ENCODE assay signal across 10 cellular contexts in the genomic region with DNA sequence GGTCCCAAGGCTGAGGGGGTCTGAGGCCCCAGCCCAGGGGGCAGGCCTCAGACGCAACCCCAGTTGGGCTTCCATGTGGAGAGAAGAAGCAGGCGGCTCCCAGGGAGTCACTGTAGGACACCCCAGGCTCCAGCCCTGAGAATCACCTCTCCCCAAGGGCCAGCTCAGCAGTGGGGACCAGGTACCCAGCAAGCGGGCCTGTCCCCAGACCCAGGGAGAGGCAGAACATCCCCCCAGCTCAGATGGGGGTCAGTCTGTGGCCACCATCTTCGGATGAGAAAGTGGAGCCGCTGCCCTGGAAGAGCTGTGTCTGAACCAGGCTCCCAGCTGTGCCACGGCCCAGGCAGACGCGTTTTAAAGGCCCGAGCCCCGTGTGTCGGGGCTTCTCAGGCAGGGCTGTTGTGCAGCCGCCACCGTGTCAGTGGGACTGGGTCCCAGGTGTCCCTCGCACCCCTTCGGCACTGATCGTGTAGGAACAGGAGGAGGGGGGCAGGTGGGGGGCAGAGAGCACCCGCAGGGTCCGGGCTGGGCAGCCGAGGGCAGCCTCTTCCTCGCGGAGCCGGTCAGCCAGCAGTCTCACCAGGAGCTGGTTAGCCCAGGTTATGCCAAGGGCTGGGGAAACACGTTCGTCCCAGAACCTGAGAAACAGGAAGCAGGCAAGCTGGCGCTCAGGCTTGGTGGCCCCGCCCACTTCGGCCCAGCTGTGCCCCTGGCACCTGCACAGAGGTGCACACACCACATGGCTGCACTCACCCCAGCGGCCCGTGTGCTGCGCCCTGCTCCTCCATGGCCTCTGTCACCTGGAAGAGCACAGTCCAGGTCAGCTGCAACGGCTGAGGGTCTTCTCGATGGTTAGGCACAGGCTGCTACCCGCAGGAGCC. TPM values are rescaled to one million over a fixed set of nuclear protein-coding genes. Genes with fewer than 3 reads are reported as not detected.
DNase-seq lines count a peak whose midpoint lies in the region; ATAC-seq, FAIRE-seq and TF ChIP-seq lines count a peak whose summit lies in the region.
"Had no signal": no experiment of that assay in that cellular context is flagged by ENCODE, and none has a peak within 500 bp of the region (broad histone marks: within the 10 kb centered on the region; RNA-seq: fewer than 3 reads in every experiment).

No MANE protein-coding gene starts in this region.

- H3K27me3 Mint-ChIP-seq in naive thymus-derived CD4-positive, alpha-beta T cell: no peaks in the 10 kb centered on the region
- H3K27me3 Mint-ChIP-seq: activated naive CD4-positive, alpha-beta T cell treated with anti-CD3 and anti-CD28 coated beads, Interleukin-2, amount 50 U/mL, for 24 hours had no signal

- H3K9me1 ChIP-seq in K562 (ENCODE audit: control insufficient read depth, insufficient read depth, low read length): no peaks in the 10 kb centered on the region

- H3K9ac ChIP-seq in K562 (ENCODE audit: insufficient read depth in 1 of 2, low read depth in 2 of 2, low read length in 2 of 2) (peak overlapping the region in 1 of 2 experiments; percentile 45; a peak in 2 of 4 replicates), HepG2 (ENCODE audit: insufficient read depth, low read depth, low read length) (no peak overlapping the region)

- H3K79me2 ChIP-seq in K562 (ENCODE audit: control insufficient read depth, insufficient read depth, low read length) (no peaks in the 10 kb centered on the region), HepG2 (ENCODE audit: insufficient read depth, low read length) (no peaks in the 10 kb centered on the region)

- no peak overlapping the region for H3K4me2 ChIP-seq in K562 (ENCODE audit: insufficient read depth, low read length)
- H3K4me2 ChIP-seq in HepG2 (ENCODE audit: low read depth, low read length): no peak overlapping the region

- WGBS in K562 (ENCODE audit: insufficient coverage, low coverage, missing lambda C conversion rate): 93% methylated on average over 16 of the region's 33 CpGs
- 100% methylated on average over 1 of the region's 33 CpGs for WGBS in HepG2 (ENCODE audit: low lambda C conversion rate)
- 84% methylated on average over 33 of the region's 33 CpGs for WGBS in urinary bladder

- CTCF ChIA-PET in K562 (lab: Yijun Ruan, JAX; ENCODE audit: low intra/inter-chr PET ratio) (no interaction called here), HepG2 (lab: Yijun Ruan, JAX; ENCODE audit: low intra/inter-chr PET ratio, low total read pairs) (no interaction called here)
- CTCF ChIA-PET in naive thymus-derived CD4-positive, alpha-beta T cell (lab: Charles Lee): no interaction called here

- BruUV-seq in K562 (replicated peaks; lab: Mats Ljungman, UMichigan) (no TSS peak), HepG2 (replicated peaks; lab: Mats Ljungman, UMichigan) (no TSS peak)

- H3K4me3 ChIP-seq in K562 (no peak overlapping the region), HepG2 (replicated peaks in 1 of 3; ENCODE audit: insufficient read depth in 1 of 3, low read depth in 2 of 3, low read length in 3 of 3) (no peak overlapping the region), urinary bladder (ENCODE audit: low read depth, low read length) (no peak overlapping the region)
- no peak overlapping the region for H3K4me3 ChIP-seq in naive thymus-derived CD4-positive, alpha-beta T cell (ENCODE audit: low read length)

- in situ Hi-C loops in K562 (cut with MboI) (no loop called here), HepG2 (cut with HindIII; ENCODE audit: extremely low pct_ligation_motif_present, low pct_unique_long_range_greater_than_20kb) (no loop called here)

- TF ChIP-seq CTCF in K562 (IDR thresholded peaks at IDR 0.05 in 2 of 3, conservative IDR thresholded peaks at IDR 0.05 in 1 of 3; ENCODE audit: insufficient read depth in 2 of 3, low read depth in 1 of 3, low read length in 3 of 3) (no peak), HepG2 (CRISPR knock-in tag; IDR thresholded peaks at IDR 0.05) (no peak)

- peaks cover 0 to 25% (median 0%) of the 10 kb centered on the region in 5 donors for H3K36me3 Mint-ChIP-seq in naive thymus-derived CD4-positive, alpha-beta T cell
- H3K36me3 Mint-ChIP-seq: activated naive CD4-positive, alpha-beta T cell treated with anti-CD3 and anti-CD28 coated beads, Interleukin-2, amount 50 U/mL, for 24 hours had no signal

- H2AFZ ChIP-seq in K562 (ENCODE audit: low read depth, low read length): no peak overlapping the region
- no peak overlapping the region for H2AFZ ChIP-seq in HepG2 (ENCODE audit: low read length)

- H3K9me3 ChIP-seq in K562 (replicated peaks; ENCODE audit: control insufficient read depth, insufficient read depth, low read depth, low read length) (no peaks in the 10 kb centered on the region), HepG2 (ENCODE audit: low read length) (no peaks in the 10 kb centered on the region)
- no peaks in the 10 kb centered on the region for H3K9me3 ChIP-seq in naive thymus-derived CD4-positive, alpha-beta T cell (ENCODE audit: control insufficient read depth in 2 of 3, low read length in 3 of 3)

- peaks cover 0 to 11% (median 4%) of the 10 kb centered on the region in 7 donors for H3K4me1 Mint-ChIP-seq in naive thymus-derived CD4-positive, alpha-beta T cell

- H4K20me1 ChIP-seq in K562 (replicated peaks; ENCODE audit: control insufficient read depth, insufficient read depth, low read length) (no peaks in the 10 kb centered on the region; the same call in 1 of the 2 replicates), HepG2 (ENCODE audit: insufficient read depth, low read length) (no peaks in the 10 kb centered on the region)

- no peak for TF ChIP-seq EP300 in K562 (IDR thresholded peaks at IDR 0.05; ENCODE audit: low read length)
- no peak for TF ChIP-seq EP300 in HepG2 (IDR thresholded peaks at IDR 0.05; ENCODE audit: low read depth in 2 of 2, low read length in 2 of 2)
- no peak for TF ChIP-seq EP300 in HepG2 (CRISPR knock-in tag; IDR thresholded peaks at IDR 0.05; ENCODE audit: borderline replicate concordance)

- no peaks in the 10 kb centered on the region for H3K9me3 Mint-ChIP-seq in naive thymus-derived CD4-positive, alpha-beta T cell
- H3K9me3 Mint-ChIP-seq: activated naive CD4-positive, alpha-beta T cell treated with anti-CD3 and anti-CD28 coated beads, Interleukin-2, amount 50 U/mL, for 24 hours had no signal

- no peak for ATAC-seq in Right ventricle myocardium superior (ENCODE audit: poor library complexity)
- no peak for ATAC-seq in left ventricle myocardium superior
- peak; percentile 5; the same call in 1 of the 3 replicates for ATAC-seq in K562
- no peak for ATAC-seq in HepG2
- no peak for ATAC-seq in naive thymus-derived CD4-positive, alpha-beta T cell

- H3K27ac Mint-ChIP-seq in naive thymus-derived CD4-positive, alpha-beta T cell: peak overlapping the region in 1 of 9 donors; percentile 17
- H3K27ac Mint-ChIP-seq: activated naive CD4-positive, alpha-beta T cell treated with anti-CD3 and anti-CD28 coated beads, Interleukin-2, amount 50 U/mL, for 24 hours had no signal

- H3K36me3 ChIP-seq in K562 (ENCODE audit: control insufficient read depth, insufficient read depth, low read length): peaks cover 81% of the 10 kb centered on the region; the same call in 2 of the 3 replicates
- H3K36me3 ChIP-seq in HepG2 (replicated peaks in 1 of 2; ENCODE audit: control insufficient read depth in 1 of 2, insufficient read depth in 2 of 2, low read length in 2 of 2): peaks cover 14 to 44% of the 10 kb centered on the region in 2 experiments
- no peaks in the 10 kb centered on the region for H3K36me3 ChIP-seq in urinary bladder (ENCODE audit: insufficient read depth)
- H3K36me3 ChIP-seq in naive thymus-derived CD4-positive, alpha-beta T cell (ENCODE audit: control insufficient read depth in 2 of 3, insufficient read depth in 3 of 3, low read length in 3 of 3): peaks cover 0 to 73% (median 7%) of the 10 kb centered on the region in 3 experiments

- no peak overlapping the region for H3K27ac ChIP-seq in K562 (ENCODE audit: extremely low read depth, low read depth, low read length)
- H3K27ac ChIP-seq in HepG2 (ENCODE audit: extremely low read length, insufficient read depth, low read length): no peak overlapping the region
- H3K27ac ChIP-seq in urinary bladder (ENCODE audit: low read depth): peak overlapping the region; percentile 79
- no peak overlapping the region for H3K27ac ChIP-seq in naive thymus-derived CD4-positive, alpha-beta T cell (ENCODE audit: low read depth, low read length)

- POLR2A ChIA-PET in K562 (lab: Yijun Ruan, JAX): interaction anchor here (0.6 to 0.9 kb wide), 5 partner anchors 19 to 195 kb away, joined by 3 to 4 read pairs (median 3); no protein-coding TSS in a partner anchor
- POLR2A ChIA-PET in HepG2 (lab: Yijun Ruan, JAX): interaction anchor here (1.1 kb wide), 1 partner anchor 17 kb away, joined by 3 read pairs; the partner anchor contains the start of genes XRCC3 and ZFYVE21
- POLR2A ChIA-PET in naive thymus-derived CD4-positive, alpha-beta T cell (lab: Charles Lee): no interaction called here

- H3K4me1 ChIP-seq in K562 (replicated peaks in 1 of 2; ENCODE audit: control insufficient read depth in 2 of 2, insufficient read depth in 2 of 2, low read length in 2 of 2) (peaks cover 0 to 32% of the 10 kb centered on the region in 2 experiments; a peak in 2 of 5 replicates), HepG2 (ENCODE audit: insufficient read depth, low read length) (peaks cover 11% of the 10 kb centered on the region), urinary bladder (ENCODE audit: insufficient read depth) (no peaks in the 10 kb centered on the region)
- no peaks in the 10 kb centered on the region for H3K4me1 ChIP-seq in naive thymus-derived CD4-positive, alpha-beta T cell (ENCODE audit: control insufficient read depth in 2 of 2, insufficient read depth in 2 of 2, low read length in 2 of 2)

- H3K4me3 Mint-ChIP-seq in naive thymus-derived CD4-positive, alpha-beta T cell: no peak overlapping the region
- H3K4me3 Mint-ChIP-seq: activated naive CD4-positive, alpha-beta T cell treated with anti-CD3 and anti-CD28 coated beads, Interleukin-2, amount 50 U/mL, for 24 hours had no signal

- DNase-seq in Right ventricle myocardium superior (peak; percentile 39), left ventricle myocardium superior (no peak), K562 (ENCODE audit: extremely low read depth in 1 of 4, low spot score in 3 of 4) (no peak), HepG2 (ENCODE audit: low spot score) (no peak), DMS153 (lab: John Stamatoyannopoulos, UW) (no peak), hippocampal formation (lab: John Stamatoyannopoulos, UW) (no peak)
- no peak for DNase-seq in naive thymus-derived CD4-positive, alpha-beta T cell
- DNase-seq: NCI-H187 had no signal

- H3K27me3 ChIP-seq in K562 (ENCODE audit: control insufficient read depth in 2 of 2, insufficient read depth in 2 of 2, low read length in 2 of 2): no peaks in the 10 kb centered on the region
- no peaks in the 10 kb centered on the region for H3K27me3 ChIP-seq in HepG2 (ENCODE audit: control insufficient read depth in 1 of 2, insufficient read depth in 2 of 2, low read length in 2 of 2)
- no peaks in the 10 kb centered on the region for H3K27me3 ChIP-seq in naive thymus-derived CD4-positive, alpha-beta T cell (ENCODE audit: control insufficient read depth in 2 of 2, insufficient read depth in 2 of 2, low read length in 2 of 2)

- no peak for TF ChIP-seq POLR2A in K562 (conservative IDR thresholded peaks at IDR 0.05)
- TF ChIP-seq POLR2A in HepG2 (IDR thresholded peaks at IDR 0.05; ENCODE audit: insufficient read depth in 1 of 2, low read depth in 2 of 2, low read length in 2 of 2): no peak

- intact Hi-C loops in Right ventricle myocardium superior (cut with DNase I) (loop anchor here (10.0 kb wide), 1 partner anchor 124 kb away; no protein-coding TSS in a partner anchor), left ventricle myocardium superior (cut with micrococcal nuclease) (no loop called here), K562 (cut with micrococcal nuclease) (no loop called here), HepG2 (cut with micrococcal nuclease; ENCODE audit: unreplicated experiment) (no loop called here)
- intact Hi-C loops in naive thymus-derived CD4-positive, alpha-beta T cell (cut with micrococcal nuclease): no loop called here

- FAIRE-seq in K562 (lab: Jason Lieb, UNC) (no peak), HepG2 (lab: Jason Lieb, UNC) (no peak)

- TF ChIP-seq RAD21 in K562 (CRISPR knock-in tag; conservative IDR thresholded peaks at IDR 0.05 in 1 of 2, IDR thresholded peaks at IDR 0.05 in 1 of 2) (no peak), HepG2 (CRISPR knock-in tag; IDR thresholded peaks at IDR 0.05) (no peak)

RNA-seq across cellular contexts. Expression of gene XRCC3, which starts 16.6 kb away (rescaled TPM):
- total RNA-seq in Right ventricle myocardium superior (2.6 TPM), left ventricle myocardium superior (2.7 TPM), K562 (2014; rRNA removed) (46.1 and 54.1 TPM in 2 replicates), K562 (2014; rRNA removed; fragmentation: Illumina TruSeq; extraction: Trizol) (30.2 TPM in 2 replicates), K562 (2015; rRNA removed; fragmentation: Illumina TruSeq; extraction: Trizol) (25.7 and 30.3 TPM in 2 replicates), K562 (2021) (38.2 and 41.3 TPM in 2 replicates), HepG2 (2016; rRNA removed; fragmentation: Illumina TruSeq; extraction: Trizol) (22.7 and 25.8 TPM in 2 replicates), urinary bladder (10.6 TPM)
- total RNA-seq in K562 (2011; cell fraction: chromatin; rRNA removed; ENCODE audit: low replicate concordance): 101 and 113 TPM in 2 replicates
- total RNA-seq in K562 (2011; cell fraction: nucleolus; rRNA removed): 61.2 and 62.1 TPM in 2 replicates
- 38.5 and 51.0 TPM in 2 replicates for total RNA-seq in K562 (2011; cell fraction: nucleoplasm; rRNA removed)
- polyA plus RNA-seq in K562 (2011; rRNA removed) (19.0 and 24.3 TPM in 2 replicates), K562 (2014; fragmentation: Illumina TruSeq; extraction: Trizol) (44.5 and 59.3 TPM in 2 replicates), K562 (2014; fragmentation: Nextera tagmentation; extraction: Ambion mirVana) (under 1 TPM; 0.34 to 0.38 TPM), K562 (2014; rRNA removed) (39.9 and 44.1 TPM in 2 replicates), HepG2 (2011; rRNA removed) (5.4 and 5.8 TPM in 2 replicates), urinary bladder (5.4 TPM)
- polyA plus RNA-seq in K562 (2011; cell fraction: cytosol; rRNA removed): 25.1 and 35.1 TPM in 2 replicates
- 39.2 and 66.6 TPM in 2 replicates for polyA plus RNA-seq in K562 (2011; cell fraction: nucleus; rRNA removed)
- 27.2 and 37.1 TPM in 2 replicates for polyA plus RNA-seq in K562 (2012)
- 15.4 and 24.3 TPM in 2 replicates for polyA minus RNA-seq in K562 (2011; rRNA and poly(A)+ RNA removed)
- polyA minus RNA-seq in K562 (2011; cell fraction: cytosol; rRNA and poly(A)+ RNA removed): 17.7 and 17.8 TPM in 2 replicates
- 19.2 and 19.5 TPM in 2 replicates for polyA minus RNA-seq in K562 (2011; cell fraction: nucleus; rRNA and poly(A)+ RNA removed)
- 7.5 and 8.6 TPM in 2 replicates for total RNA-seq in HepG2 (2016; cell fraction: cytosol; rRNA removed; fragmentation: Illumina TruSeq; extraction: Trizol; ENCODE audit: low read depth)
- total RNA-seq in HepG2 (2016; cell fraction: insoluble cytoplasmic fraction; rRNA removed; fragmentation: Illumina TruSeq; extraction: Trizol): 22.7 and 28.8 TPM in 2 replicates
- 19.2 and 25.6 TPM in 2 replicates for total RNA-seq in HepG2 (2016; cell fraction: membrane; rRNA removed; fragmentation: Illumina TruSeq; extraction: Trizol)
- 16.7 and 17.3 TPM in 2 replicates for total RNA-seq in HepG2 (2016; cell fraction: nucleus; rRNA removed; fragmentation: Illumina TruSeq; extraction: Trizol)
- 4.3 and 7.4 TPM in 2 replicates for polyA plus RNA-seq in HepG2 (2011; cell fraction: cytosol; rRNA removed)
- polyA plus RNA-seq in HepG2 (2011; cell fraction: nucleus; rRNA removed): 12.7 and 15.0 TPM in 2 replicates
- polyA plus RNA-seq in HepG2 (2012): 6.2 and 8.5 TPM in 2 replicates
- polyA plus RNA-seq in HepG2 (2016; cell fraction: cytosol; fragmentation: Illumina TruSeq; extraction: Trizol; ENCODE audit: low read depth): 5.5 and 6.6 TPM in 2 replicates
- 14.6 and 16.7 TPM in 2 replicates for polyA plus RNA-seq in HepG2 (2016; cell fraction: insoluble cytoplasmic fraction; fragmentation: Illumina TruSeq; extraction: Trizol; ENCODE audit: low read depth)
- polyA plus RNA-seq in HepG2 (2016; cell fraction: membrane; fragmentation: Illumina TruSeq; extraction: Trizol; ENCODE audit: low read depth): 13.9 and 14.8 TPM in 2 replicates
- polyA plus RNA-seq in HepG2 (2016; cell fraction: nucleus; fragmentation: Illumina TruSeq; extraction: Trizol; ENCODE audit: insufficient read depth, low read depth): 39.8 and 43.1 TPM in 2 replicates
- polyA minus RNA-seq in HepG2 (2011; rRNA and poly(A)+ RNA removed; ENCODE audit: low replicate concordance): 11.1 and 22.9 TPM in 2 replicates
- polyA minus RNA-seq in HepG2 (2011; cell fraction: cytosol; rRNA and poly(A)+ RNA removed): 4.7 and 5.6 TPM in 2 replicates
- 5.5 and 7.3 TPM in 2 replicates for polyA minus RNA-seq in HepG2 (2011; cell fraction: nucleus; rRNA and poly(A)+ RNA removed)
- 10 to 100 TPM in 4 of 5 experiments, 1 to 10 TPM in 1; 9.3 to 38.9 (median 15.9) TPM for total RNA-seq in naive thymus-derived CD4-positive, alpha-beta T cell
- polyA plus RNA-seq in naive thymus-derived CD4-positive, alpha-beta T cell: 1 to 10 TPM; 5.1 to 5.7 TPM

RNA-seq across cellular contexts. Expression of gene ZFYVE21, which starts 17.0 kb away (rescaled TPM):
- total RNA-seq in Right ventricle myocardium superior (46.2 TPM), left ventricle myocardium superior (53.1 TPM), K562 (2014; rRNA removed) (16.3 and 21.1 TPM in 2 replicates), K562 (2014; rRNA removed; fragmentation: Illumina TruSeq; extraction: Trizol) (9.9 and 11.8 TPM in 2 replicates), K562 (2015; rRNA removed; fragmentation: Illumina TruSeq; extraction: Trizol) (15.0 and 15.6 TPM in 2 replicates), K562 (2021) (17.1 and 18.0 TPM in 2 replicates), HepG2 (2016; rRNA removed; fragmentation: Illumina TruSeq; extraction: Trizol) (34.3 and 35.1 TPM in 2 replicates), urinary bladder (49.6 TPM)
- total RNA-seq in K562 (2011; cell fraction: chromatin; rRNA removed; ENCODE audit: low replicate concordance): 79.0 and 151 TPM in 2 replicates
- total RNA-seq in K562 (2011; cell fraction: nucleolus; rRNA removed): 69.2 and 87.8 TPM in 2 replicates
- 66.9 and 68.4 TPM in 2 replicates for total RNA-seq in K562 (2011; cell fraction: nucleoplasm; rRNA removed)
- polyA plus RNA-seq in K562 (2011; rRNA removed) (23.1 and 24.3 TPM in 2 replicates), K562 (2014; fragmentation: Illumina TruSeq; extraction: Trizol) (11.9 and 14.4 TPM in 2 replicates), K562 (2014; fragmentation: Nextera tagmentation; extraction: Ambion mirVana) (1 to 10 TPM in 1 of 2 experiments, under 1 TPM in 1; 0.90 to 2.8 TPM), K562 (2014; rRNA removed) (23.1 and 25.5 TPM in 2 replicates), HepG2 (2011; rRNA removed) (34.4 and 36.2 TPM in 2 replicates), urinary bladder (210 TPM)
- polyA plus RNA-seq in K562 (2011; cell fraction: cytosol; rRNA removed): 27.7 and 35.5 TPM in 2 replicates
- 44.1 and 51.8 TPM in 2 replicates for polyA plus RNA-seq in K562 (2011; cell fraction: nucleus; rRNA removed)
- polyA plus RNA-seq in K562 (2012): 15.8 and 16.8 TPM in 2 replicates
- polyA minus RNA-seq in K562 (2011; rRNA and poly(A)+ RNA removed): 9.3 and 9.5 TPM in 2 replicates
- polyA minus RNA-seq in K562 (2011; cell fraction: cytosol; rRNA and poly(A)+ RNA removed): 17.4 and 20.7 TPM in 2 replicates
- 16.2 and 17.8 TPM in 2 replicates for polyA minus RNA-seq in K562 (2011; cell fraction: nucleus; rRNA and poly(A)+ RNA removed)
- 12.0 and 12.6 TPM in 2 replicates for total RNA-seq in HepG2 (2016; cell fraction: cytosol; rRNA removed; fragmentation: Illumina TruSeq; extraction: Trizol; ENCODE audit: low read depth)
- 36.2 and 37.2 TPM in 2 replicates for total RNA-seq in HepG2 (2016; cell fraction: insoluble cytoplasmic fraction; rRNA removed; fragmentation: Illumina TruSeq; extraction: Trizol)
- total RNA-seq in HepG2 (2016; cell fraction: membrane; rRNA removed; fragmentation: Illumina TruSeq; extraction: Trizol): 23.9 and 24.1 TPM in 2 replicates
- 25.9 TPM in 2 replicates for total RNA-seq in HepG2 (2016; cell fraction: nucleus; rRNA removed; fragmentation: Illumina TruSeq; extraction: Trizol)
- polyA plus RNA-seq in HepG2 (2011; cell fraction: cytosol; rRNA removed): 33.8 and 35.9 TPM in 2 replicates
- polyA plus RNA-seq in HepG2 (2011; cell fraction: nucleus; rRNA removed): 57.7 and 67.1 TPM in 2 replicates
- polyA plus RNA-seq in HepG2 (2012): 18.5 and 20.2 TPM in 2 replicates
- polyA plus RNA-seq in HepG2 (2016; cell fraction: cytosol; fragmentation: Illumina TruSeq; extraction: Trizol; ENCODE audit: low read depth): 9.6 and 11.9 TPM in 2 replicates
- 38.6 and 42.4 TPM in 2 replicates for polyA plus RNA-seq in HepG2 (2016; cell fraction: insoluble cytoplasmic fraction; fragmentation: Illumina TruSeq; extraction: Trizol; ENCODE audit: low read depth)
- 20.7 and 23.8 TPM in 2 replicates for polyA plus RNA-seq in HepG2 (2016; cell fraction: membrane; fragmentation: Illumina TruSeq; extraction: Trizol; ENCODE audit: low read depth)
- polyA plus RNA-seq in HepG2 (2016; cell fraction: nucleus; fragmentation: Illumina TruSeq; extraction: Trizol; ENCODE audit: insufficient read depth, low read depth): 55.9 and 58.6 TPM in 2 replicates
- 32.6 and 37.6 TPM in 2 replicates for polyA minus RNA-seq in HepG2 (2011; rRNA and poly(A)+ RNA removed; ENCODE audit: low replicate concordance)
- polyA minus RNA-seq in HepG2 (2011; cell fraction: cytosol; rRNA and poly(A)+ RNA removed): 12.3 and 14.1 TPM in 2 replicates
- 23.7 and 24.3 TPM in 2 replicates for polyA minus RNA-seq in HepG2 (2011; cell fraction: nucleus; rRNA and poly(A)+ RNA removed)
- total RNA-seq in naive thymus-derived CD4-positive, alpha-beta T cell: 10 to 100 TPM in 4 of 5 experiments, 1 to 10 TPM in 1; 5.8 to 19.0 (median 16.8) TPM
- polyA plus RNA-seq in naive thymus-derived CD4-positive, alpha-beta T cell: 10 to 100 TPM in 1 of 2 donors, 1 to 10 TPM in 1; 8.9 to 15.6 TPM
